In the genomic region with DNA sequence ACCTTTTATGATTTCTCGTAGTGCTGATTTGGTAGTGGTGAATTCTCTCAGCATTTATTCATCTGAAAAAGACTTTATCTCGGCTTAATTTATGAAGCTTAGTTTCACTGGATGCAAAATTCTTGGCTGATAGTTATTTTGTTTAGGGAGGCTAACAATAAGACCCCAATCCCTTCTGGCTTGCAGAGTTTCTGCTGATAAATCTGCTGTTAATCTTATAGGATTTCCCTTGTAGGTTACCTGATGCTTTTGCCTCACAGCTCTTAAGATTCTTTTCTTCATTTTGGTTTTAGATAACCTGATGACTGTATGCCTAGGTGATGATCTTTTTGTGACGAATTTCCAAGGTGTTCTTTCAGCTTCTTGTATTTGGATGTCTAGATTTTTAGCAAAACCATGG, we compare ENCODE assay signal across 15 cellular contexts.
"Had no signal": no experiment of that assay in that cellular context is flagged by ENCODE, and none has a peak within 500 bp of the region (broad histone marks: within the 10 kb centered on the region; RNA-seq: fewer than 3 reads in every experiment).

No MANE protein-coding gene starts in this region.

- H3K27me3 Mint-ChIP-seq: naive B cell had no signal

- ATAC-seq: heart left ventricle had no signal

- DNase-seq: cortex of kidney; dorsolateral prefrontal cortex; effector CD8-positive, alpha-beta T cell; heart left ventricle; hippocampal formation; kidney glomerular epithelial cell; mesendoderm; naive B cell; sigmoid colon; stimulated activated CD4-positive, alpha-beta T cell treated with anti-CD3 and anti-CD28 coated beads, Interleukin-2, amount 100 ng/mL, for 24 hours; stimulated activated CD4-positive, alpha-beta T cell treated with anti-CD3 and anti-CD28 coated beads, Interleukin-4, amount 100 ng/mL, for 4 hours; stimulated activated naive CD4-positive, alpha-beta T cell; stomach; substantia nigra; trophoblast cell had no signal
